In the genomic region with DNA sequence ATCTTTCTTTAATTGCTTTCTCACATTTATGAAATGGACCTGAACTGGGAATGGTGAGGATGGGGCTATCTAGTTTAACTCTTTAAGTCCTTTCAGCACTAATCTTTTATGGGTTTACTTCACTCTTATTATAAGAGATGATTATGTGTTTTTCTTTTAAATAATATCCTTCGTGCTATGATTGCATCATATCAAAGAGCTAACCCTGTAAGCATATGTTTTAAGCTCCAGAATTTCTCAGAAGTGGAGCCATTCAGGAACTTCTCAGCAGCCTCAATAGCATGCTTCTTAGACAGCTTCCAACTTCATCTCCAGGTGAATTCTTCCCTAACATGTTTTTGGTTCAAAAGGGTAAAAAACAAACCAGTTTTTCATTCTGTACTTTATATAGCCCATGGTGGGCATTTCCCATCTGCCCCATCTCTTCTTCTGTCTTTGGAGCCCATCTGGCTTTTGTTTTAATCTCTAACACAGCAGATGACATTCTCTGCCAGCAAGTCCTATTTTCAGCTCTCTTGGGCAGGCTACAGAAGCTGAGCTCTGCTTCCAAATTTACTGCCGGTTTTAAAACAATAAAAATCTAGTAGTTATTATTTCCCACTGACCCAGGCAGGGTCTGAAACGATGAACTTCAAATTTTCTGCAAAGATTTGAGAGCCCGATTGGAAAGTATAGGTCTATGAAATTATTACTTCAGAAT, we compare ENCODE assay signal across 2 cellular contexts.
A peak's percentile ranks its signal among the peaks of the same experiment; 100 is the strongest.
TF ChIP-seq lines count a peak whose summit lies in the region.

No MANE protein-coding gene starts in this region.

TF ChIP-seq in IMR-90, 13 proteins besides CTCF, POLR2A, EP300 and RAD21:
- TF ChIP-seq RFX5 (IDR thresholded peaks at IDR 0.05; ENCODE audit: low read depth, low read length) (no peak), MAFK (IDR thresholded peaks at IDR 0.05; ENCODE audit: low read depth, low read length) (no peak), CEBPB (IDR thresholded peaks at IDR 0.05; ENCODE audit: low read depth, low read length) (peak; percentile 54; the same call in 1 of the 2 replicates)
TF ChIP-seq in IMR-90: peak in this region for 1.

TF ChIP-seq in H1, 55 proteins besides CTCF, POLR2A, EP300 and RAD21:
- TF ChIP-seq CEBPB (IDR thresholded peaks at IDR 0.05; ENCODE audit: low read depth, low read length) (peak; percentile 21; the same call in 1 of the 2 replicates), BCL11A (IDR thresholded peaks at IDR 0.05; ENCODE audit: low read depth in 2 of 2, low read length in 2 of 2) (no peak)
